ENCODE assay signal across 8 cellular contexts in the genomic region with DNA sequence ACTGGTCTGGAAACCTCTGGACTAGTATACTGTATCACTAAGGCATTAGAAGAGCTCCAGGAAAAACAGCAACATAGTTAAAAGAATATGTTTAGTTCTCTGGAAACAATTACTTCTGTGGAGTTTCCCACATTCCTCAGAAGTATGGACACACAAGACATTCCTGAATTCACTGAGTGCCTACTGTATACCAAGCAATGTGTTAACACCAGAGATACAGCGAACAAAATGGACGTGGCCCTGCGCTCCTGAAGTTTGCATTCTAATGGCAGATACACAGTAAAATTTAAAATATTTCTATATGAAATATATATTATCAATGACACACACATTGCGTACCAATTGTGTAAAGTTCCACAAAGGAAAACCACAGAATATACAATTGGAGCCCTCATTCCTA. TPM values are rescaled to one million over a fixed set of nuclear protein-coding genes. Genes with fewer than 3 reads are reported as not detected.
DNase-seq lines count a peak whose midpoint lies in the region; ATAC-seq, FAIRE-seq and TF ChIP-seq lines count a peak whose summit lies in the region.

No MANE protein-coding gene starts in this region.

- H3K9ac ChIP-seq in rectal smooth muscle tissue (ENCODE audit: low read length) = no peak overlapping the region

- no peaks in the 10 kb centered on the region for H3K27me3 ChIP-seq in SJSA1 (replicated peaks)
- no peaks in the 10 kb centered on the region for H3K27me3 ChIP-seq in rectal smooth muscle tissue (ENCODE audit: control insufficient read depth, insufficient read depth, low read length)

- DNase-seq in GM12864 (ENCODE audit: low read depth) = no peak
- no peak for DNase-seq in SJSA1 (ENCODE audit: low read depth in 1 of 2, low spot score in 2 of 2)
- no peak for DNase-seq in fibroblast of mammary gland (ENCODE audit: low read depth)
- no peak for DNase-seq in GM19238 (ENCODE audit: insufficient read length, low spot score)
- DNase-seq in 8988T = no peak
- no peak for DNase-seq in H54 (ENCODE audit: insufficient read length, low spot score)

- no peak for FAIRE-seq in H54 (lab: Jason Lieb, UNC)

- peaks cover 2% of the 10 kb centered on the region; the same call in 1 of the 2 replicates for H3K36me3 ChIP-seq in SJSA1
- peaks cover 5% of the 10 kb centered on the region for H3K36me3 ChIP-seq in rectal smooth muscle tissue (ENCODE audit: control insufficient read depth, insufficient read depth, low read length)

- no peak for TF ChIP-seq POLR2A in H54 (IDR thresholded peaks at IDR 0.05; ENCODE audit: low read depth, low read length)

- peak overlapping the region; percentile 85 for H3K4me3 ChIP-seq in GM12864 (ENCODE audit: low read depth, low read length)
- peak overlapping the region; percentile 74 for H3K4me3 ChIP-seq in SJSA1
- H3K4me3 ChIP-seq in fibroblast of mammary gland (ENCODE audit: control insufficient read depth, low read depth, low read length) = peak overlapping the region; percentile 74
- peak overlapping the region; percentile 79 for H3K4me3 ChIP-seq in rectal smooth muscle tissue (ENCODE audit: low read length)

- TF ChIP-seq CTCF in GM12864 (IDR thresholded peaks at IDR 0.05; ENCODE audit: low read depth, low read length, missing control alignments) (no peak), fibroblast of mammary gland (conservative IDR thresholded peaks at IDR 0.05; ENCODE audit: control insufficient read depth, insufficient read depth, low read depth, low read length) (no peak)

- H3K4me1 ChIP-seq in SJSA1 (replicated peaks) (peaks cover 19% of the 10 kb centered on the region), rectal smooth muscle tissue (ENCODE audit: control insufficient read depth, insufficient read depth, low read length) (no peaks in the 10 kb centered on the region)

- ATAC-seq in HG02763 (IDR thresholded peaks at IDR 0.05; ENCODE audit: unreplicated experiment) = no peak

- peak overlapping the region; percentile 7 for H3K27ac ChIP-seq in SJSA1
- H3K27ac ChIP-seq in rectal smooth muscle tissue (ENCODE audit: low read depth, low read length) = no peak overlapping the region

- H3K9me3 ChIP-seq in SJSA1 (replicated peaks) = no peaks in the 10 kb centered on the region

RNA-seq across cellular contexts. Expression of a gene that starts 1.1 kb away (rescaled TPM):
- 3.0 and 4.7 TPM in 2 replicates for total RNA-seq in SJSA1 (2014; rRNA removed; shearing (Covaris generic))

RNA-seq across cellular contexts. Expression of a gene that starts 14.6 kb away (rescaled TPM):
- total RNA-seq in SJSA1 (2014; rRNA removed; shearing (Covaris generic)) = not detected in 2 replicates

RNA-seq across cellular contexts. Expression of a gene that starts 50.3 kb away (rescaled TPM):
- 0.13 TPM in 1 of 2 replicates, not detected in the other for total RNA-seq in SJSA1 (2014; rRNA removed; shearing (Covaris generic))
